Comparison of ENCODE assay signal across 8 cellular contexts in the genomic region with DNA sequence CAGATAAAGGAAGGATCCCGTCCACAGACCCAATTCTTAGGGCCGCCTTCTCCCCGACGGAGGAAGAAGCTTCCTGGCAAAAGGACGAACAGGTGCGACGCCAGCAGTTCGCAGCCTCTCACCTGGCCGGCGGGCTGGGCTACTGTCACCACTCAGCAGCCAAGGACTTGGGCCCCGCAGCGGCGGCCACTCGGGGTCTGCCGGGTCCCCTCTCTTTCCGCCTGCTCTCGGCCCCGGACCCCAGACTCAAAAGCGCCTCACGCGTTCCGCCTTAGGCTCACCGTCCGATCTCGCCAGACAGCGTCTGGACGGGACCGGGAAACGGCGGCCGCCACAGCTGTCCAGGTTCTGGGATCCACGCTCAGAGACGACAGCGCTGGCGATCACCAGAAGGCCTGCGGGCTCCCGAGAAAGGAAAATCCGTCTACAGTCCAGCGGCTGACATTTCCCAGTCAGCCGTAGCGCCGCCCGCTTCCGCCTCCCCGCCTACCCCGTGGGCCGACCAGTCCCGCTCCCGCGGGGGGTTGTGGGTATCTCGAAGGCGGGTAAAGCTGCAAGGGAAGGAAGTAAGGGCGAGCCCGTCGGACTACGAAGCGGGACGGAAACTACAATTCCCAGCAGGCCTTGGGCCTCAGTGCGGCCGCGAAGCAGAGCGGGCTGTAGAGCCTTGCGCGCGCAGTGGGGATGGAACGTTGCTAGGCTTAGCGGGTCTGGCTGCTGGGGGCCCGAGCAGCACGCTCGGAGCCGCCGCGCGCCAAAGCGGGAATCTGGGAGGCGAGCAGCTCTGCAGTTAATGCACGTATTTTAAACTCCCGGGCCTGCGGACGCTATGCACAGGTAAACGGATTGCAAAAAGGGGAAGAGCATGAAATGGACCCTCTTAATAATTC. TPM values are rescaled to one million over a fixed set of nuclear protein-coding genes. Genes with fewer than 3 reads are reported as not detected.
A peak's percentile ranks its signal among the peaks of the same experiment; 100 is the strongest.
DNase-seq lines count a peak whose midpoint lies in the region; ATAC-seq and TF ChIP-seq lines count a peak whose summit lies in the region.

A gene (minus strand): TSS at position 454 of the 890 bp plus-strand sequence. CDS start 8,538 bp downstream, outside the sequence.
A gene (plus strand): TSS at position 678 of the 890 bp plus-strand sequence. CDS start 152 bp downstream, at position 830.

- peaks cover 46% of the 10 kb centered on the region for H3K36me3 Mint-ChIP-seq in dendritic cell treated with granulocyte-macrophage colony-stimulating factor and Interleukin-4, amounts not matched to agents 40 ng/mL and 50 ng/mL, for 4 days (ENCODE audit: low read depth)

- H3K36me3 ChIP-seq in left lung, result peaks cover 0 to 6% of the 10 kb centered on the region in 2 donors

- no peaks in the 10 kb centered on the region for H3K27me3 ChIP-seq in left lung

- ATAC-seq in GM19372 (IDR thresholded peaks at IDR 0.05; ENCODE audit: low read depth, unreplicated experiment) (peak; percentile 97), HG03558 (IDR thresholded peaks at IDR 0.05; ENCODE audit: extremely low read depth, unreplicated experiment) (peak; percentile 97), left lung (peak; percentile 100)

- H3K27me3 Mint-ChIP-seq in dendritic cell treated with granulocyte-macrophage colony-stimulating factor and Interleukin-4, amounts not matched to agents 40 ng/mL and 50 ng/mL, for 4 days, result no peaks in the 10 kb centered on the region

- H3K27ac Mint-ChIP-seq in dendritic cell treated with granulocyte-macrophage colony-stimulating factor and Interleukin-4, amounts not matched to agents 40 ng/mL and 50 ng/mL, for 4 days, result peak within 1 kb of the TSS; percentile 90

- H3K4me1 Mint-ChIP-seq in dendritic cell treated with granulocyte-macrophage colony-stimulating factor and Interleukin-4, amounts not matched to agents 40 ng/mL and 50 ng/mL, for 4 days (ENCODE audit: low read depth), result peaks cover 58% of the 10 kb centered on the region

- H3K27ac ChIP-seq in left lung, result peak within 1 kb of the TSS; percentile 64 to 87

- peaks cover 15 to 39% of the 10 kb centered on the region in 2 donors for H3K4me1 ChIP-seq in left lung

- peak within 1 kb of the TSS; percentile 78 to 96 for H3K4me3 ChIP-seq in left lung

- H3K4me3 Mint-ChIP-seq in dendritic cell treated with granulocyte-macrophage colony-stimulating factor and Interleukin-4, amounts not matched to agents 40 ng/mL and 50 ng/mL, for 4 days, result peak within 1 kb of the TSS; percentile 94

- H3K9me3 ChIP-seq in left lung, result no peaks in the 10 kb centered on the region

- DNase-seq in C1 segment of cervical spinal cord (lab: John Stamatoyannopoulos, UW) (peak; percentile 89 to 98 (median 96)), NCI-H748 treated with DMSO at 0.1 percent for 48 hours (lab: John Stamatoyannopoulos, UW) (peak; percentile 100), left lung (peak; percentile 99 to 100)
- DNase-seq in activated CD4-positive, alpha-beta T cell treated with anti-CD3 and anti-CD28 coated beads, Interleukin-2, amount 50 U/mL, for 24 hours (ENCODE audit: low read depth in 1 of 2, low spot score in 1 of 2), result peak; percentile 86 to 95
- DNase-seq in stimulated activated CD4-positive, alpha-beta T cell treated with anti-CD3 and anti-CD28 coated beads, Interleukin-2, amount 100 ng/mL, for 48 hours, result peak; percentile 93 to 95

- TF ChIP-seq CTCF in left lung (IDR thresholded peaks at IDR 0.05), result no peak

- no peaks in the 10 kb centered on the region for H3K9me3 Mint-ChIP-seq in dendritic cell treated with granulocyte-macrophage colony-stimulating factor and Interleukin-4, amounts not matched to agents 40 ng/mL and 50 ng/mL, for 4 days

- intact Hi-C loops in dendritic cell treated with granulocyte-macrophage colony-stimulating factor and Interleukin-4, amounts not matched to agents 40 ng/mL and 50 ng/mL, for 4 days (cut with micrococcal nuclease), result loop anchor here (1.0 to 10.0 kb wide), 4 partner anchors 91 to 1227 kb away; a partner anchor contains a TSS
- intact Hi-C loops in left lung (cut with DNase I), result no loop called here

RNA-seq across cellular contexts. Expression of the first gene that starts in this region (rescaled TPM):
- total RNA-seq in left lung, result 10 to 100 TPM; 12.9 to 13.2 TPM

RNA-seq across cellular contexts. Expression of the second gene that starts in this region (rescaled TPM):
- total RNA-seq in left lung, result 10 to 100 TPM; 18.4 to 21.2 TPM

Comparison
In these comparisons a context has a peak if more than half of its experiments do, and no peak if none do; other contexts are left out.
1. Peak in every context shown above with its lines: DNase-seq, ATAC-seq, H3K4me3 ChIP-seq and H3K27ac ChIP-seq.